In the genomic region with DNA sequence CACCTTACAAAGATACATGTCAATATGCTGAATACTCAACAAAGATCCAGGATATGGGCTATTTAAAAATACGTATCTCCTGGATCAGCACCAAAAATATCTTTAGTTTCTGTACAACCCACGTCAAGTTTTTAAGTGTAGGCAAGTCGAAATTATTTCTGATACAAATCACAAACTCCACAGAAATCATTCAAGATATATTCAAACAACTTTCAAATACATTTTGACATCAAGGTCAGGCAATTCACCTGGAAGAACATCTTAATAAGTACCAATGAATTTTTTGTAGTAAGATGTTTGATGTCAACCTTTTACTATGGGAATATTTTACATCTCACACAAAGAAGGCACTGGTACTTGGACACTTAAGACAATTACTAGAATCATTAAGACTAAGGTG, we compare ENCODE assay signal across 16 cellular contexts.
A peak's percentile ranks its signal among the peaks of the same experiment; 100 is the strongest.
DNase-seq lines count a peak whose midpoint lies in the region; ATAC-seq and TF ChIP-seq lines count a peak whose summit lies in the region.
"Had no signal": no experiment of that assay in that cellular context is flagged by ENCODE, and none has a peak within 500 bp of the region (broad histone marks: within the 10 kb centered on the region; RNA-seq: fewer than 3 reads in every experiment).

No MANE protein-coding gene starts in this region.

- no peaks in the 10 kb centered on the region for H3K36me3 ChIP-seq in mucosa of descending colon (ENCODE audit: low read depth)

- intact Hi-C loops in natural killer cell (cut with micrococcal nuclease) (no loop called here), mucosa of descending colon (cut with DNase I, micrococcal nuclease) (no loop called here)

- no peak overlapping the region for H3K4me3 ChIP-seq in mucosa of descending colon
- H3K4me3 ChIP-seq: A549; BLaER1 treated with 17β-estradiol and CSF1 and Interleukin-3, amounts not matched to agents 10 nM and 100 nM had no signal

- H3K27me3 Mint-ChIP-seq in natural killer cell (ENCODE audit: low read depth in 2 of 2), result no peaks in the 10 kb centered on the region
- H3K27me3 Mint-ChIP-seq in natural killer cell treated with Interleukin-12 subunit alpha and Interleukin-12 subunit beta and Interleukin-15 and Interleukin-18, amount 100 ng/mL, for 72 hours, result no peaks in the 10 kb centered on the region
- H3K27me3 Mint-ChIP-seq in endothelial cell (ENCODE audit: unreplicated experiment), result no peaks in the 10 kb centered on the region
- H3K27me3 Mint-ChIP-seq: B cell; CD4-positive, alpha-beta T cell had no signal

- H3K4me1 Mint-ChIP-seq in natural killer cell, result peaks cover 8 to 12% of the 10 kb centered on the region in 2 donors
- no peaks in the 10 kb centered on the region for H3K4me1 Mint-ChIP-seq in natural killer cell treated with Interleukin-12 subunit alpha and Interleukin-12 subunit beta and Interleukin-15 and Interleukin-18, amount 100 ng/mL, for 72 hours (ENCODE audit: low read depth in 2 of 2)
- H3K4me1 Mint-ChIP-seq in endothelial cell (ENCODE audit: unreplicated experiment), result no peaks in the 10 kb centered on the region
- H3K4me1 Mint-ChIP-seq: B cell had no signal

- no peaks in the 10 kb centered on the region for H3K4me1 ChIP-seq in mucosa of descending colon (ENCODE audit: low read depth)
- H3K4me1 ChIP-seq: A549; BLaER1 treated with 17β-estradiol and CSF1 and Interleukin-3, amounts not matched to agents 10 nM and 100 nM; Caco-2 had no signal

- H3K4me3 Mint-ChIP-seq in natural killer cell (no peak overlapping the region), endothelial cell (ENCODE audit: unreplicated experiment) (no peak overlapping the region)
- no peak overlapping the region for H3K4me3 Mint-ChIP-seq in natural killer cell treated with Interleukin-12 subunit alpha and Interleukin-12 subunit beta and Interleukin-15 and Interleukin-18, amount 100 ng/mL, for 72 hours
- H3K4me3 Mint-ChIP-seq: B cell; CD4-positive, alpha-beta T cell; CD8-positive, alpha-beta T cell had no signal

- DNase-seq in natural killer cell (no peak), endothelial cell (ENCODE audit: low spot score) (no peak), putamen (ENCODE audit: low spot score) (peak; percentile 3), mucosa of descending colon (no peak)
- DNase-seq in natural killer cell treated with Interleukin-12 subunit alpha and Interleukin-12 subunit beta and Interleukin-15 and Interleukin-18, amount 100 ng/mL, for 72 hours (ENCODE audit: low spot score), result no peak
- DNase-seq: AML-193; Caco-2; Calu3; CD4-positive, alpha-beta T cell; CD8-positive, alpha-beta T cell; DMS79 treated with DMSO at 0.1 percent for 48 hours; GF-D8 had no signal

- H3K9me3 ChIP-seq in mucosa of descending colon, result no peaks in the 10 kb centered on the region
- H3K9me3 ChIP-seq: A549; BLaER1 treated with 17β-estradiol and CSF1 and Interleukin-3, amounts not matched to agents 10 nM and 100 nM; Caco-2 had no signal

- no peaks in the 10 kb centered on the region for H3K9me3 Mint-ChIP-seq in natural killer cell
- no peaks in the 10 kb centered on the region for H3K9me3 Mint-ChIP-seq in natural killer cell treated with Interleukin-12 subunit alpha and Interleukin-12 subunit beta and Interleukin-15 and Interleukin-18, amount 100 ng/mL, for 72 hours
- no peaks in the 10 kb centered on the region for H3K9me3 Mint-ChIP-seq in endothelial cell (ENCODE audit: unreplicated experiment)
- H3K9me3 Mint-ChIP-seq: CD4-positive, alpha-beta T cell; CD8-positive, alpha-beta T cell had no signal

- peak overlapping the region; percentile 48 to 53 for H3K27ac Mint-ChIP-seq in natural killer cell
- H3K27ac Mint-ChIP-seq in natural killer cell treated with Interleukin-12 subunit alpha and Interleukin-12 subunit beta and Interleukin-15 and Interleukin-18, amount 100 ng/mL, for 72 hours, result no peak overlapping the region
- peak overlapping the region; percentile 6 for H3K27ac Mint-ChIP-seq in endothelial cell (ENCODE audit: unreplicated experiment)
- H3K27ac Mint-ChIP-seq: B cell; CD8-positive, alpha-beta T cell had no signal

- peaks cover 36% of the 10 kb centered on the region for H3K36me3 Mint-ChIP-seq in natural killer cell
- peaks cover 24% of the 10 kb centered on the region for H3K36me3 Mint-ChIP-seq in natural killer cell treated with Interleukin-12 subunit alpha and Interleukin-12 subunit beta and Interleukin-15 and Interleukin-18, amount 100 ng/mL, for 72 hours
- peaks cover 26% of the 10 kb centered on the region for H3K36me3 Mint-ChIP-seq in endothelial cell (ENCODE audit: low read depth, unreplicated experiment)

- TF ChIP-seq CTCF in natural killer cell (IDR thresholded peaks at IDR 0.05), result no peak
- no peak for TF ChIP-seq CTCF in endothelial cell (IDR thresholded peaks at IDR 0.05; ENCODE audit: unreplicated experiment)
- no peak for TF ChIP-seq CTCF in mucosa of descending colon (IDR thresholded peaks at IDR 0.05)

- ATAC-seq in natural killer cell (no peak), mucosa of descending colon (no peak), GM21367 (IDR thresholded peaks at IDR 0.05; ENCODE audit: unreplicated experiment) (no peak)
- ATAC-seq in natural killer cell treated with Interleukin-12 subunit alpha and Interleukin-12 subunit beta and Interleukin-15 and Interleukin-18, amount 100 ng/mL, for 72 hours, result no peak
- ATAC-seq: A549; CD8-positive, alpha-beta T cell had no signal

Comparison
In these comparisons a context has a peak if more than half of its experiments do, and no peak if none do; other contexts are left out.
1. H3K27ac Mint-ChIP-seq: peak in natural killer cell (2 of 2) and endothelial cell (single experiment); none in natural killer cell treated with Interleukin-12 subunit alpha and Interleukin-12 subunit beta and Interleukin-15 and Interleukin-18, amount 100 ng/mL, for 72 hours (0 of 2).